8 cellular contexts compared by ENCODE assay signal in genomic region chr7:96321041-96321669, GRCh38. TPM values are rescaled to one million over a fixed set of nuclear protein-coding genes. Genes with fewer than 3 reads are reported as not detected.
DNase-seq lines count a peak whose midpoint lies in the region; ATAC-seq and TF ChIP-seq lines count a peak whose summit lies in the region.

No MANE protein-coding gene starts in this region.

- H3K27me3 Mint-ChIP-seq in MCF 10A (ENCODE audit: insufficient read depth, unreplicated experiment), result no peaks in the 10 kb centered on the region

- POLR2A ChIA-PET in MCF 10A (lab: Yijun Ruan, JAX), result interaction anchor here (0.7 to 1.8 kb wide), 5 partner anchors 8 to 18 kb away, joined by 3 to 5 read pairs (median 4); no protein-coding TSS in a partner anchor

- H3K4me3 ChIP-seq in iPS-20b (ENCODE audit: low read length) (peak overlapping the region; percentile 69), skin epidermis (peak overlapping the region; percentile 73 to 95 (median 86))

- H3K27ac ChIP-seq in iPS-20b (ENCODE audit: low read length) (peak overlapping the region; percentile 91), skin epidermis (peak overlapping the region; percentile 85 to 99 (median 96))

- H3K4me3 Mint-ChIP-seq in MCF 10A (ENCODE audit: unreplicated experiment), result peak overlapping the region; percentile 88

- peak overlapping the region; percentile 91 for H3K9ac ChIP-seq in iPS-20b (ENCODE audit: low read depth, low read length)

- no peak for TF ChIP-seq CTCF in MCF 10A (IDR thresholded peaks at IDR 0.05; ENCODE audit: unreplicated experiment)

- H3K4me1 ChIP-seq in iPS-20b (ENCODE audit: insufficient read depth, low read length), result peaks cover 13% of the 10 kb centered on the region; the same call in 1 of the 2 replicates

- no peaks in the 10 kb centered on the region for H3K36me3 ChIP-seq in iPS-20b (ENCODE audit: insufficient read depth, low read depth, low read length)

- CTCF ChIA-PET in MCF 10A (lab: Yijun Ruan, JAX), result no interaction called here

- H3K27ac Mint-ChIP-seq in MCF 10A (ENCODE audit: low read depth, unreplicated experiment), result peak overlapping the region; percentile 90

- no TSS peak for BruUV-seq in MCF 10A (replicated peaks; lab: Mats Ljungman, UMichigan)

- peaks cover 18% of the 10 kb centered on the region for H3K4me1 Mint-ChIP-seq in MCF 10A (ENCODE audit: insufficient read depth, unreplicated experiment)

- H3K9me3 Mint-ChIP-seq in MCF 10A (ENCODE audit: unreplicated experiment), result no peaks in the 10 kb centered on the region

- no peaks in the 10 kb centered on the region for H3K27me3 ChIP-seq in iPS-20b (ENCODE audit: insufficient read depth, low read length)

- peak in 3 of 4 experiments; percentile 27 to 42 (median 39) for DNase-seq in activated CD4-positive, CD25-positive, alpha-beta regulatory T cell (lab: John Stamatoyannopoulos, UW)
- DNase-seq in activated CD4-positive, CD25-positive, alpha-beta regulatory T cell treated with anti-CD3 and anti-CD28 coated beads, Interleukin-2, amount 50 U/mL, for 72 hours, result no peak
- peak; percentile 86 for DNase-seq in NAMALWA (ENCODE audit: low spot score)
- peak; percentile 75 for DNase-seq in SKM-1 (lab: John Stamatoyannopoulos, UW; ENCODE audit: unreplicated experiment)
- DNase-seq in MCF 10A (ENCODE audit: unreplicated experiment), result peak; percentile 84

- no peaks in the 10 kb centered on the region for H3K9me3 ChIP-seq in iPS-20b (ENCODE audit: insufficient read depth, low read depth, low read length)

- intact Hi-C loops in MCF 10A (cut with micrococcal nuclease), result loop anchor here (5.0 kb wide), 2 partner anchors 66 to 244 kb away; no protein-coding TSS in a partner anchor

- ATAC-seq in HG02588 (IDR thresholded peaks at IDR 0.05; ENCODE audit: unreplicated experiment), result peak; percentile 36

- H3K36me3 Mint-ChIP-seq in MCF 10A (ENCODE audit: insufficient read depth, unreplicated experiment), result peaks cover 8% of the 10 kb centered on the region

RNA-seq across cellular contexts. Expression of gene SLC25A13, which starts 0.7 kb away (rescaled TPM):
- total RNA-seq in MCF 10A (2022), result 23.4 and 28.6 TPM in 2 replicates
